In genomic region chr17:55567240-55568216, GRCh38 we compare ENCODE assay signal across 1 cellular context.
TF ChIP-seq lines count a peak whose summit lies in the region.

No MANE protein-coding gene starts in this region.

TF ChIP-seq in SK-N-SH, 30 proteins besides CTCF, POLR2A, EP300 and RAD21 (continued from another document):
- TF ChIP-seq, protein P1, sequence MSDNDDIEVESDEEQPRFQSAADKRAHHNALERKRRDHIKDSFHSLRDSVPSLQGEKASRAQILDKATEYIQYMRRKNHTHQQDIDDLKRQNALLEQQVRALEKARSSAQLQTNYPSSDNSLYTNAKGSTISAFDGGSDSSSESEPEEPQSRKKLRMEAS (IDR thresholded peaks at IDR 0.05; ENCODE audit: low read depth), result no peak
- TF ChIP-seq, protein P2, sequence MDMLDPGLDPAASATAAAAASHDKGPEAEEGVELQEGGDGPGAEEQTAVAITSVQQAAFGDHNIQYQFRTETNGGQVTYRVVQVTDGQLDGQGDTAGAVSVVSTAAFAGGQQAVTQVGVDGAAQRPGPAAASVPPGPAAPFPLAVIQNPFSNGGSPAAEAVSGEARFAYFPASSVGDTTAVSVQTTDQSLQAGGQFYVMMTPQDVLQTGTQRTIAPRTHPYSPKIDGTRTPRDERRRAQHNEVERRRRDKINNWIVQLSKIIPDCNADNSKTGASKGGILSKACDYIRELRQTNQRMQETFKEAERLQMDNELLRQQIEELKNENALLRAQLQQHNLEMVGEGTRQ (IDR thresholded peaks at IDR 0.05; ENCODE audit: borderline replicate concordance, low read depth, low read length), result no peak
- TF ChIP-seq SMC3 (IDR thresholded peaks at IDR 0.05; ENCODE audit: low read depth, low read length) (no peak), JUND (IDR thresholded peaks at IDR 0.05) (no peak), GATA2 (CRISPR knock-in tag; IDR thresholded peaks at IDR 0.05) (peak; percentile 75), TAF1 (IDR thresholded peaks at IDR 0.05; ENCODE audit: borderline replicate concordance, low read depth, low read length) (no peak), RCOR1 (IDR thresholded peaks at IDR 0.05; ENCODE audit: low read length) (peak; percentile 66; the same call in 1 of the 2 replicates), ELF1 (IDR thresholded peaks at IDR 0.05) (no peak), TEAD4 (IDR thresholded peaks at IDR 0.05; ENCODE audit: borderline replicate concordance, insufficient read depth) (no peak), GABPA (IDR thresholded peaks at IDR 0.05; ENCODE audit: low read depth) (no peak), MEF2A (IDR thresholded peaks at IDR 0.05; ENCODE audit: borderline replicate concordance, low read depth) (no peak), NFIC (IDR thresholded peaks at IDR 0.05; ENCODE audit: borderline replicate concordance) (no peak), FOSL2 (IDR thresholded peaks at IDR 0.05; ENCODE audit: borderline replicate concordance, low read depth) (no peak), RFX5 (IDR thresholded peaks at IDR 0.05; ENCODE audit: low read length) (no peak)
- TF ChIP-seq, protein P3, sequence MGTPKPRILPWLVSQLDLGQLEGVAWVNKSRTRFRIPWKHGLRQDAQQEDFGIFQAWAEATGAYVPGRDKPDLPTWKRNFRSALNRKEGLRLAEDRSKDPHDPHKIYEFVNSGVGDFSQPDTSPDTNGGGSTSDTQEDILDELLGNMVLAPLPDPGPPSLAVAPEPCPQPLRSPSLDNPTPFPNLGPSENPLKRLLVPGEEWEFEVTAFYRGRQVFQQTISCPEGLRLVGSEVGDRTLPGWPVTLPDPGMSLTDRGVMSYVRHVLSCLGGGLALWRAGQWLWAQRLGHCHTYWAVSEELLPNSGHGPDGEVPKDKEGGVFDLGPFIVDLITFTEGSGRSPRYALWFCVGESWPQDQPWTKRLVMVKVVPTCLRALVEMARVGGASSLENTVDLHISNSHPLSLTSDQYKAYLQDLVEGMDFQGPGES (IDR thresholded peaks at IDR 0.05; ENCODE audit: low read depth, low read length), result no peak
- TF ChIP-seq, protein P4, sequence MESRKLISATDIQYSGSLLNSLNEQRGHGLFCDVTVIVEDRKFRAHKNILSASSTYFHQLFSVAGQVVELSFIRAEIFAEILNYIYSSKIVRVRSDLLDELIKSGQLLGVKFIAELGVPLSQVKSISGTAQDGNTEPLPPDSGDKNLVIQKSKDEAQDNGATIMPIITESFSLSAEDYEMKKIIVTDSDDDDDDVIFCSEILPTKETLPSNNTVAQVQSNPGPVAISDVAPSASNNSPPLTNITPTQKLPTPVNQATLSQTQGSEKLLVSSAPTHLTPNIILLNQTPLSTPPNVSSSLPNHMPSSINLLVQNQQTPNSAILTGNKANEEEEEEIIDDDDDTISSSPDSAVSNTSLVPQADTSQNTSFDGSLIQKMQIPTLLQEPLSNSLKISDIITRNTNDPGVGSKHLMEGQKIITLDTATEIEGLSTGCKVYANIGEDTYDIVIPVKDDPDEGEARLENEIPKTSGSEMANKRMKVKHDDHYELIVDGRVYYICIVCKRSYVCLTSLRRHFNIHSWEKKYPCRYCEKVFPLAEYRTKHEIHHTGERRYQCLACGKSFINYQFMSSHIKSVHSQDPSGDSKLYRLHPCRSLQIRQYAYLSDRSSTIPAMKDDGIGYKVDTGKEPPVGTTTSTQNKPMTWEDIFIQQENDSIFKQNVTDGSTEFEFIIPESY (IDR thresholded peaks at IDR 0.05; ENCODE audit: borderline replicate concordance, low read depth), result no peak
TF ChIP-seq in SK-N-SH: peak in this region for 4.
